ENCODE assay signal across 18 cellular contexts in genomic region chr17:11901901-11902300, GRCh38.
"Had no signal": no experiment of that assay in that cellular context is flagged by ENCODE, and none has a peak within 500 bp of the region (broad histone marks: within the 10 kb centered on the region; RNA-seq: fewer than 3 reads in every experiment).

No MANE protein-coding gene starts in this region.

- ATAC-seq: effector memory CD8-positive, alpha-beta T cell; esophagus mucosa; gastrocnemius medialis; heart right ventricle; left colon; left lobe of liver; left ventricle myocardium superior; lower lobe of right lung; mucosa of descending colon had no signal

- H3K36me3 Mint-ChIP-seq: mesothelial cell of epicardium, naive B cell had no signal

- DNase-seq: effector CD8-positive, alpha-beta T cell; effector memory CD8-positive, alpha-beta T cell; esophagus squamous epithelium; foreskin fibroblast; foreskin melanocyte; gastrocnemius medialis; heart right ventricle; hippocampal formation; left colon; left ventricle myocardium superior; lower lobe of right lung; mesenchymal stem cell; mucosa of descending colon; naive B cell had no signal

- H3K27me3 ChIP-seq: esophagus squamous epithelium, gastrocnemius medialis had no signal

- H3K4me3 Mint-ChIP-seq: effector memory CD8-positive, alpha-beta T cell; mesothelial cell of epicardium; naive B cell had no signal

- H3K9me3 ChIP-seq: esophagus squamous epithelium, gastrocnemius medialis, heart right ventricle, lower lobe of right lung, mucosa of descending colon had no signal

- H3K36me3 ChIP-seq: esophagus squamous epithelium, gastrocnemius medialis, heart right ventricle, lower lobe of right lung had no signal

- H3K4me3 ChIP-seq: coronary artery, esophagus squamous epithelium, gastrocnemius medialis, heart right ventricle, lower lobe of right lung, mucosa of descending colon had no signal

- H3K4me1 ChIP-seq: esophagus squamous epithelium, gastrocnemius medialis, lower lobe of right lung had no signal

- H3K9me3 Mint-ChIP-seq: mesothelial cell of epicardium had no signal

- H3K27ac Mint-ChIP-seq: effector memory CD8-positive, alpha-beta T cell; mesothelial cell of epicardium had no signal

- H3K27ac ChIP-seq: coronary artery, esophagus squamous epithelium, gastrocnemius medialis, heart right ventricle, lower lobe of right lung had no signal
